ENCODE assay signal across 14 cellular contexts in genomic region chr7:129855234-129855673, GRCh38.
A peak's percentile ranks its signal among the peaks of the same experiment; 100 is the strongest.
DNase-seq lines count a peak whose midpoint lies in the region; ATAC-seq and TF ChIP-seq lines count a peak whose summit lies in the region.
"Had no signal": no experiment of that assay in that cellular context is flagged by ENCODE, and none has a peak within 500 bp of the region (broad histone marks: within the 10 kb centered on the region; RNA-seq: fewer than 3 reads in every experiment).

No MANE protein-coding gene starts in this region.

- H3K9ac ChIP-seq in mesenchymal stem cell (ENCODE audit: low read length) = peak overlapping the region; percentile 73
- H3K9ac ChIP-seq: BLaER1 had no signal

- no peak overlapping the region for H3K23ac ChIP-seq in mesenchymal stem cell (ENCODE audit: low read length in 2 of 2)

- H2AK5ac ChIP-seq in mesenchymal stem cell (ENCODE audit: low read length, severe bottlenecking) = no peak overlapping the region

- H2BK12ac ChIP-seq in mesenchymal stem cell (ENCODE audit: low read length in 2 of 2) = no peak overlapping the region

- no peak overlapping the region for H3K4ac ChIP-seq in mesenchymal stem cell (ENCODE audit: low read depth in 1 of 2, low read length in 2 of 2)

- H3K9me3 Mint-ChIP-seq in activated T-cell treated with anti-CD3 and anti-CD28 coated beads, Interleukin-2, amount 50 U/mL, for 24 hours = no peaks in the 10 kb centered on the region
- no peaks in the 10 kb centered on the region for H3K9me3 Mint-ChIP-seq in activated CD8-positive, alpha-beta memory T cell treated with anti-CD3 and anti-CD28 coated beads, Interleukin-2, amount 10 ng/mL, durations not matched to agents 7 days and 5 days (ENCODE audit: low read depth)

- no peak overlapping the region for H3K4me2 ChIP-seq in mesenchymal stem cell (ENCODE audit: low read length, poor library complexity, severe bottlenecking)
- H3K4me2 ChIP-seq: BLaER1 had no signal

- no peaks in the 10 kb centered on the region for H3K27me3 Mint-ChIP-seq in activated T-cell treated with anti-CD3 and anti-CD28 coated beads, Interleukin-2, amount 50 U/mL, for 24 hours
- H3K27me3 Mint-ChIP-seq in activated CD8-positive, alpha-beta memory T cell treated with anti-CD3 and anti-CD28 coated beads, Interleukin-2, amount 10 ng/mL, durations not matched to agents 7 days and 5 days = no peaks in the 10 kb centered on the region
- H3K27me3 Mint-ChIP-seq: activated CD4-positive, alpha-beta T cell treated with anti-CD3 and anti-CD28 coated beads for 36 hours had no signal

- no peak overlapping the region for H2BK5ac ChIP-seq in mesenchymal stem cell (ENCODE audit: low read depth, low read length, poor library complexity, severe bottlenecking)

- intact Hi-C loops in body of pancreas (cut with DNase I) = no loop called here

- H3K14ac ChIP-seq in mesenchymal stem cell (ENCODE audit: low read length in 2 of 2) = no peak overlapping the region

- 67 to 72% methylated on average over 6 of the region's 6 CpGs for WGBS in body of pancreas, 2 donors
- WGBS in mesenchymal stem cell = 95% methylated on average over 6 of the region's 6 CpGs

- H3K27ac Mint-ChIP-seq in activated T-cell treated with anti-CD3 and anti-CD28 coated beads, Interleukin-2, amount 50 U/mL, for 24 hours = no peak overlapping the region
- H3K27ac Mint-ChIP-seq in activated CD8-positive, alpha-beta memory T cell treated with anti-CD3 and anti-CD28 coated beads, Interleukin-2, amount 10 ng/mL, durations not matched to agents 7 days and 5 days = no peak overlapping the region
- H3K27ac Mint-ChIP-seq: activated CD4-positive, alpha-beta T cell treated with anti-CD3 and anti-CD28 coated beads for 36 hours had no signal

- ATAC-seq in body of pancreas (no peak), GM18858 (IDR thresholded peaks at IDR 0.05; ENCODE audit: unreplicated experiment) (no peak)
- ATAC-seq in activated CD8-positive, alpha-beta memory T cell treated with anti-CD3 and anti-CD28 coated beads, Interleukin-2, amount 10 ng/mL, durations not matched to agents 7 days and 5 days = no peak
- ATAC-seq: activated CD4-positive, alpha-beta T cell treated with anti-CD3 and anti-CD28 coated beads for 36 hours; K562 had no signal

- CTCF ChIA-PET in activated CD8-positive, alpha-beta memory T cell treated with anti-CD3 and anti-CD28 coated beads, Interleukin-2, amount 10 ng/mL, durations not matched to agents 7 days and 5 days (lab: Charles Lee) = interaction anchor here (1.7 kb wide), 1 partner anchor 151 kb away, joined by 5 read pairs; no protein-coding TSS in a partner anchor

- no peak overlapping the region for H3K4me3 Mint-ChIP-seq in activated T-cell treated with anti-CD3 and anti-CD28 coated beads, Interleukin-2, amount 50 U/mL, for 24 hours
- no peak overlapping the region for H3K4me3 Mint-ChIP-seq in activated CD8-positive, alpha-beta memory T cell treated with anti-CD3 and anti-CD28 coated beads, Interleukin-2, amount 10 ng/mL, durations not matched to agents 7 days and 5 days
- H3K4me3 Mint-ChIP-seq: activated CD4-positive, alpha-beta T cell treated with anti-CD3 and anti-CD28 coated beads for 36 hours had no signal

- H2BK15ac ChIP-seq in mesenchymal stem cell (ENCODE audit: low read depth, poor library complexity, severe bottlenecking) = no peak overlapping the region

- H4K8ac ChIP-seq in mesenchymal stem cell (ENCODE audit: low read length) = no peak overlapping the region

- no peak for TF ChIP-seq POLR2A in body of pancreas (IDR thresholded peaks at IDR 0.05)

- no peak for TF ChIP-seq CTCF in body of pancreas (IDR thresholded peaks at IDR 0.05)

- no peak overlapping the region for H3K18ac ChIP-seq in mesenchymal stem cell (ENCODE audit: low read depth in 1 of 2, low read length in 2 of 2)

- H2BK120ac ChIP-seq in mesenchymal stem cell (ENCODE audit: low read depth, low read length) = no peak overlapping the region

- no peaks in the 10 kb centered on the region for H3K9me3 ChIP-seq in body of pancreas
- no peaks in the 10 kb centered on the region for H3K9me3 ChIP-seq in mesenchymal stem cell (ENCODE audit: control insufficient read depth, low read length)
- H3K9me3 ChIP-seq: BLaER1 had no signal

- no peak overlapping the region for H4K91ac ChIP-seq in mesenchymal stem cell (ENCODE audit: low read length)

- H3K36me3 ChIP-seq in body of pancreas (replicated peaks in 1 of 2; ENCODE audit: insufficient read depth in 1 of 2, low read depth in 2 of 2) (no peaks in the 10 kb centered on the region), mesenchymal stem cell (ENCODE audit: control insufficient read depth in 1 of 2, insufficient read depth in 2 of 2, low read depth in 1 of 2, low read length in 2 of 2) (peaks cover 6 to 10% of the 10 kb centered on the region in 2 experiments)

- no peak overlapping the region for H2AFZ ChIP-seq in mesenchymal stem cell (ENCODE audit: low read depth, low read length)

- H3K4me1 ChIP-seq in body of pancreas (peaks cover 93% of the 10 kb centered on the region), mesenchymal stem cell (ENCODE audit: control insufficient read depth, insufficient read depth, low read depth, low read length) (peaks cover 9% of the 10 kb centered on the region)

- H3K4me3 ChIP-seq in body of pancreas = no peak overlapping the region
- peak overlapping the region in 1 of 2 experiments; percentile 13 for H3K4me3 ChIP-seq in mesenchymal stem cell (ENCODE audit: insufficient read depth in 1 of 2, low read depth in 1 of 2, low read length in 2 of 2)
- H3K4me3 ChIP-seq: BLaER1, K562 had no signal

- peaks cover 4% of the 10 kb centered on the region for H3K79me1 ChIP-seq in mesenchymal stem cell (replicated peaks; ENCODE audit: low read length, poor library complexity, severe bottlenecking)

- DNase-seq in AG08395 (ENCODE audit: low spot score) = peak; percentile 48
- DNase-seq in M059J (ENCODE audit: low read depth) = peak; percentile 76
- DNase-seq in body of pancreas = no peak
- no peak for DNase-seq in mesenchymal stem cell
- no peak for DNase-seq in activated T-cell treated with anti-CD3 and anti-CD28 coated beads, Interleukin-2, amount 50 U/mL, for 24 hours
- no peak for DNase-seq in activated effector memory CD4-positive, alpha-beta T cell treated with anti-CD3 and anti-CD28 coated beads, Interleukin-2, amount 50 U/mL, for 16 hours
- no peak for DNase-seq in activated CD8-positive, alpha-beta memory T cell treated with anti-CD3 and anti-CD28 coated beads, Interleukin-2, amount 10 ng/mL, durations not matched to agents 7 days and 5 days
- DNase-seq: activated CD4-positive, alpha-beta T cell treated with anti-CD3 and anti-CD28 coated beads for 36 hours; central memory CD4-positive, alpha-beta T cell; NCI-H1930; posterior cingulate gyrus had no signal

- H3K4me1 Mint-ChIP-seq in activated T-cell treated with anti-CD3 and anti-CD28 coated beads, Interleukin-2, amount 50 U/mL, for 24 hours (ENCODE audit: low read depth) = peaks cover 69% of the 10 kb centered on the region
- H3K4me1 Mint-ChIP-seq in activated CD8-positive, alpha-beta memory T cell treated with anti-CD3 and anti-CD28 coated beads, Interleukin-2, amount 10 ng/mL, durations not matched to agents 7 days and 5 days = peaks cover 34% of the 10 kb centered on the region

- peaks cover 13% of the 10 kb centered on the region for H3K36me3 Mint-ChIP-seq in activated T-cell treated with anti-CD3 and anti-CD28 coated beads, Interleukin-2, amount 50 U/mL, for 24 hours (ENCODE audit: low read depth)
- peaks cover 7% of the 10 kb centered on the region for H3K36me3 Mint-ChIP-seq in activated CD8-positive, alpha-beta memory T cell treated with anti-CD3 and anti-CD28 coated beads, Interleukin-2, amount 10 ng/mL, durations not matched to agents 7 days and 5 days

- peak overlapping the region in 3 of 4 donors; percentile 18 to 88 (median 85) for H3K27ac ChIP-seq in body of pancreas
- no peak overlapping the region for H3K27ac ChIP-seq in mesenchymal stem cell (ENCODE audit: low read length, poor library complexity, severe bottlenecking)
- H3K27ac ChIP-seq: BLaER1 had no signal

- H3K27me3 ChIP-seq in body of pancreas (no peaks in the 10 kb centered on the region), mesenchymal stem cell (ENCODE audit: control insufficient read depth in 1 of 2, insufficient read depth in 1 of 2, low read length in 2 of 2) (no peaks in the 10 kb centered on the region)
- H3K27me3 ChIP-seq: BLaER1 had no signal

Comparison
In these comparisons a context has a peak if more than half of its experiments do, and no peak if none do; other contexts are left out.
1. DNase-seq: peak in AG08395 (single experiment) and M059J (single experiment); none in body of pancreas (0 of 4), mesenchymal stem cell (single experiment), activated T-cell treated with anti-CD3 and anti-CD28 coated beads, Interleukin-2, amount 50 U/mL, for 24 hours (single experiment), activated effector memory CD4-positive, alpha-beta T cell treated with anti-CD3 and anti-CD28 coated beads, Interleukin-2, amount 50 U/mL, for 16 hours (single experiment) and activated CD8-positive, alpha-beta memory T cell treated with anti-CD3 and anti-CD28 coated beads, Interleukin-2, amount 10 ng/mL, durations not matched to agents 7 days and 5 days (single experiment).